31 cellular contexts compared by ENCODE assay signal in genomic region chr3:13723676-13724207, GRCh38.
"Had no signal": no experiment of that assay in that cellular context is flagged by ENCODE, and none has a peak within 500 bp of the region (broad histone marks: within the 10 kb centered on the region; RNA-seq: fewer than 3 reads in every experiment).

No MANE protein-coding gene starts in this region.

- H3K4me2 ChIP-seq: SK-N-SH had no signal

- H3K9me3 Mint-ChIP-seq: T-helper 1 cell treated with Interleukin-12 subunit alpha and Interleukin-12 subunit beta and Interleukin-4 antibody, amounts not matched to agents 30 μg/mL and 1 μg/mL, for 36 hours; T-helper 2 cell treated with Interferon-gamma antibody and Interleukin-4, amounts not matched to agents 5 μg/mL and 100 μg/mL, for 36 hours had no signal

- H3K27ac Mint-ChIP-seq: activated CD4-positive, alpha-beta memory T cell treated with anti-CD3 and anti-CD28 coated beads for 36 hours; activated CD4-positive, alpha-beta T cell treated with anti-CD3 and anti-CD28 coated beads for 36 hours; activated CD4-positive, alpha-beta T cell treated with anti-CD3 and anti-CD28 coated beads, Interleukin-2, amount 10 ng/mL, durations not matched to agents 7 days and 5 days; activated naive CD4-positive, alpha-beta T cell treated with anti-CD3 and anti-CD28 coated beads, Interleukin-2, amount 50 U/mL, for 72 hours; activated T-cell treated with anti-CD3 and anti-CD28 coated beads, Interleukin-2, amount 50 U/mL, for 72 hours; activated T-helper 17 cell treated with anti-CD3 and anti-CD28 coated beads, Interleukin-2, amount 50 U/mL, for 72 hours; T-helper 1 cell treated with Interleukin-12 subunit alpha and Interleukin-12 subunit beta and Interleukin-4 antibody, amounts not matched to agents 30 μg/mL and 1 μg/mL, for 36 hours; T-helper 2 cell treated with Interferon-gamma antibody and Interleukin-4, amounts not matched to agents 5 μg/mL and 100 μg/mL, for 36 hours had no signal

- H3K36me3 ChIP-seq: brain microvascular endothelial cell, MG63, Peyer's patch, SJSA1 had no signal

- H3K9ac ChIP-seq: SK-N-SH had no signal

- H3K4me3 ChIP-seq: MG63, Peyer's patch, SJSA1 had no signal

- H3K4me3 Mint-ChIP-seq: activated CD4-positive, alpha-beta memory T cell treated with anti-CD3 and anti-CD28 coated beads for 36 hours; activated CD4-positive, alpha-beta T cell treated with anti-CD3 and anti-CD28 coated beads for 36 hours; activated CD4-positive, alpha-beta T cell treated with anti-CD3 and anti-CD28 coated beads, Interleukin-2, amount 10 ng/mL, durations not matched to agents 7 days and 5 days; activated T-cell treated with anti-CD3 and anti-CD28 coated beads, Interleukin-2, amount 50 U/mL, for 72 hours; activated T-helper 17 cell treated with anti-CD3 and anti-CD28 coated beads, Interleukin-2, amount 50 U/mL, for 72 hours; central memory CD8-positive, alpha-beta T cell; T-helper 1 cell treated with Interleukin-12 subunit alpha and Interleukin-12 subunit beta and Interleukin-4 antibody, amounts not matched to agents 30 μg/mL and 1 μg/mL, for 36 hours; T-helper 2 cell treated with Interferon-gamma antibody and Interleukin-4, amounts not matched to agents 5 μg/mL and 100 μg/mL, for 36 hours had no signal

- H3K27me3 ChIP-seq: brain microvascular endothelial cell, MG63, Peyer's patch, SJSA1 had no signal

- H3K9me3 ChIP-seq: Peyer's patch, SJSA1, SK-N-SH had no signal

- ATAC-seq: activated CD4-positive, alpha-beta T cell treated with anti-CD3 and anti-CD28 coated beads for 36 hours; activated CD4-positive, CD25-positive, alpha-beta regulatory T cell treated with anti-CD3 and anti-CD28 coated beads, Interleukin-2, amount 50 U/mL, for 24 hours; activated naive CD4-positive, alpha-beta T cell treated with anti-CD3 and anti-CD28 coated beads, Interleukin-2, amount 50 U/mL, for 72 hours; activated T-cell treated with anti-CD3 and anti-CD28 coated beads, Interleukin-2, amount 50 U/mL, for 72 hours; activated T-helper 17 cell treated with anti-CD3 and anti-CD28 coated beads, Interleukin-2, amount 50 U/mL, for 72 hours; PC-3 had no signal

- H3K4me1 Mint-ChIP-seq: activated CD4-positive, alpha-beta T cell treated with anti-CD3 and anti-CD28 coated beads for 36 hours; activated CD4-positive, alpha-beta T cell treated with anti-CD3 and anti-CD28 coated beads, Interleukin-2, amount 10 ng/mL, durations not matched to agents 7 days and 5 days; activated T-helper 17 cell treated with anti-CD3 and anti-CD28 coated beads, Interleukin-2, amount 50 U/mL, for 72 hours; central memory CD8-positive, alpha-beta T cell had no signal

- H3K27ac ChIP-seq: brain microvascular endothelial cell, Peyer's patch, SJSA1 had no signal

- H3K4me1 ChIP-seq: Peyer's patch, SJSA1 had no signal

- DNase-seq: activated CD4-positive, alpha-beta memory T cell treated with anti-CD3 and anti-CD28 coated beads for 36 hours; activated CD4-positive, alpha-beta T cell treated with anti-CD3 and anti-CD28 coated beads for 36 hours; activated CD4-positive, alpha-beta T cell treated with anti-CD3 and anti-CD28 coated beads, Interleukin-2, amount 10 ng/mL, durations not matched to agents 7 days and 5 days; activated effector memory CD4-positive, alpha-beta T cell treated with anti-CD3 and anti-CD28 coated beads, Interleukin-2, amount 50 U/mL, for 16 hours; activated naive CD4-positive, alpha-beta T cell; activated T-cell treated with anti-CD3 and anti-CD28 coated beads, Interleukin-2, amount 50 U/mL, for 1 hour; activated T-cell treated with anti-CD3 and anti-CD28 coated beads, Interleukin-2, amount 50 U/mL, for 72 hours; amniotic stem cell; brain microvascular endothelial cell; Kasumi-1; KG1; MG63; NCI-H1048; NCI-H1105 treated with DMSO at 0.1 percent for 48 hours; NCI-H1436; NCI-H1694; NCI-H2029; NCI-H345; NCI-H524 treated with DMSO at 0.1 percent for 48 hours; PC-3; RPMI8226; SHP77 treated with DMSO at 0.1 percent for 48 hours; SK-N-SH had no signal

- H3K36me3 Mint-ChIP-seq: activated CD4-positive, alpha-beta memory T cell treated with anti-CD3 and anti-CD28 coated beads for 36 hours had no signal
